31 cellular contexts compared by ENCODE assay signal in the genomic region with DNA sequence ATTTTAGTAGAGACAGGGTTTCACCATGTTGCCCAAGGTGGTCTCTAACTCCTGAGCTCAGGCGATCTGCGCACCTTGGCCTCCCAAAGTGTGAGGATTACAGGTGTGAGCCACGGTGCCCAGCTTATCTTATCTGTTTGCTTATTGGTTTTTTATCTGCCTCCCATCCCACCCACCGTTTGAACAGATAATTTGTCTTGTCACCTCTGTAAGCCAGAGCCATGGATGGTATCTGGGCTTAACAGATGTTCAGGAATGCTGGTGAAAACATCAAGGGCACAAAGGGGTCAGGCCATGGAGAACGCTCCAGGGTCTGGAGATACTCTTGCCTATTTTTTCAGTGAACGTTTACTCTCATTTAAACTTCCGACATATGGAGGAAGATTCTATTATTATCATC.
"Had no signal": no experiment of that assay in that cellular context is flagged by ENCODE, and none has a peak within 500 bp of the region (broad histone marks: within the 10 kb centered on the region; RNA-seq: fewer than 3 reads in every experiment).

No MANE protein-coding gene starts in this region.

- H3K27me3 Mint-ChIP-seq: activated B cell treated with CpG ODN at 0.5 μM for 24 hours; activated CD4-positive, alpha-beta memory T cell treated with anti-CD3 and anti-CD28 coated beads for 36 hours; activated CD8-positive, alpha-beta memory T cell treated with anti-CD3 and anti-CD28 coated beads, Interleukin-2, amount 10 ng/mL, durations not matched to agents 7 days and 5 days; activated naive CD4-positive, alpha-beta T cell treated with anti-CD3 and anti-CD28 coated beads, Interleukin-2, amount 50 U/mL, for 24 hours; brain; T-cell had no signal

- H3K36me3 Mint-ChIP-seq: activated naive CD4-positive, alpha-beta T cell treated with anti-CD3 and anti-CD28 coated beads, Interleukin-2, amount 50 U/mL, for 24 hours had no signal

- H3K4me1 Mint-ChIP-seq: activated B cell treated with CpG ODN at 0.5 μM for 24 hours; activated CD8-positive, alpha-beta memory T cell treated with anti-CD3 and anti-CD28 coated beads, Interleukin-2, amount 10 ng/mL, durations not matched to agents 7 days and 5 days; activated naive CD4-positive, alpha-beta T cell treated with anti-CD3 and anti-CD28 coated beads, Interleukin-2, amount 50 U/mL, for 24 hours; brain; T-cell had no signal

- H3K27ac ChIP-seq: VCaP had no signal

- ATAC-seq: activated CD8-positive, alpha-beta memory T cell treated with anti-CD3 and anti-CD28 coated beads, Interleukin-2, amount 10 ng/mL, durations not matched to agents 7 days and 5 days; Panc1; SK-N-SH treated with all-trans-retinoic acid at 6 μM for 48 hours; T-cell had no signal

- DNase-seq: activated B cell treated with CpG ODN at 0.5 μM for 24 hours; activated CD4-positive, alpha-beta memory T cell treated with anti-CD3 and anti-CD28 coated beads for 36 hours; activated CD4-positive, alpha-beta T cell treated with anti-CD3 and anti-CD28 coated beads for 4 hours; activated CD4-positive, alpha-beta T cell treated with anti-CD3 and anti-CD28 coated beads, Interleukin-2, amount 50 U/mL, for 1 hour; activated CD4-positive, CD25-positive, alpha-beta regulatory T cell treated with anti-CD3 and anti-CD28 coated beads, Interleukin-2, amount 50 U/mL, for 72 hours; activated CD8-positive, alpha-beta memory T cell treated with anti-CD3 and anti-CD28 coated beads for 24 hours; activated CD8-positive, alpha-beta memory T cell treated with anti-CD3 and anti-CD28 coated beads, Interleukin-2, amount 10 ng/mL, durations not matched to agents 7 days and 5 days; activated CD8-positive, alpha-beta memory T cell treated with anti-CD3 and anti-CD28 coated beads, Interleukin-2, amount 50 U/mL, for 48 hours; activated gamma-delta T cell; activated naive CD4-positive, alpha-beta T cell treated with Interleukin-2 at 50 U/mL for 16 hours; anterior cingulate cortex; caudate nucleus; cerebellar nuclear complex; Karpas-422; KBM-7; NCI-H1105; NCI-H1417 treated with DMSO at 0.1 percent for 48 hours; NCI-H1930; NCI-H2081 treated with DMSO at 0.1 percent for 48 hours; NCI-H345; NCI-H524 treated with DMSO at 0.1 percent for 48 hours; SIG-M5; T-cell; T-helper 2 cell; T-helper 9 cell had no signal

- H3K27ac Mint-ChIP-seq: activated B cell treated with CpG ODN at 0.5 μM for 24 hours; activated CD8-positive, alpha-beta memory T cell treated with anti-CD3 and anti-CD28 coated beads, Interleukin-2, amount 10 ng/mL, durations not matched to agents 7 days and 5 days; activated naive CD4-positive, alpha-beta T cell treated with anti-CD3 and anti-CD28 coated beads, Interleukin-2, amount 50 U/mL, for 24 hours; brain; T-cell had no signal

- FAIRE-seq: bronchial epithelial cell had no signal

- H3K4me3 Mint-ChIP-seq: activated B cell treated with CpG ODN at 0.5 μM for 24 hours; activated CD4-positive, alpha-beta memory T cell treated with anti-CD3 and anti-CD28 coated beads for 36 hours; activated CD8-positive, alpha-beta memory T cell treated with anti-CD3 and anti-CD28 coated beads, Interleukin-2, amount 10 ng/mL, durations not matched to agents 7 days and 5 days; activated naive CD4-positive, alpha-beta T cell treated with anti-CD3 and anti-CD28 coated beads, Interleukin-2, amount 50 U/mL, for 24 hours; brain; T-cell had no signal

- H3K9me3 Mint-ChIP-seq: activated B cell treated with CpG ODN at 0.5 μM for 24 hours; activated CD4-positive, alpha-beta memory T cell treated with anti-CD3 and anti-CD28 coated beads for 36 hours; activated naive CD4-positive, alpha-beta T cell treated with anti-CD3 and anti-CD28 coated beads, Interleukin-2, amount 50 U/mL, for 24 hours; brain; T-cell had no signal
